Comparison of ENCODE assay signal across 1 cellular context in genomic region chr12:6470375-6471163, GRCh38.
TF ChIP-seq lines count a peak whose summit lies in the region.

Gene VAMP1, minus strand, starts transcription at chr12:6470677. Its CDS starts 146 bp downstream, at chr12:6470531.

TF ChIP-seq in HEK293, 187 proteins besides CTCF, POLR2A, EP300 and RAD21 (continued from another document and continues in another):
- TF ChIP-seq ZNF645 (tag by site-specific recombination; IDR thresholded peaks at IDR 0.05): 0 out of 2 replicates have a peak, but pooled peaks have one; percentile 42
- TF ChIP-seq PRDM10 (tag by site-specific recombination; IDR thresholded peaks at IDR 0.05): peak; percentile 62; the same call in 1 of the 2 replicates
- 0 out of 2 replicates have a peak, but pooled peaks have one; percentile 32 for TF ChIP-seq ZNF302 (tag by site-specific recombination; IDR thresholded peaks at IDR 0.05; ENCODE audit: low read depth)
- TF ChIP-seq YY2 (tag by site-specific recombination; IDR thresholded peaks at IDR 0.05): peak; percentile 54
- TF ChIP-seq ZNF600 (tag by site-specific recombination; IDR thresholded peaks at IDR 0.05): peak; percentile 86
- TF ChIP-seq PBX3 (CRISPR knock-in tag; IDR thresholded peaks at IDR 0.05): peak; percentile 78; the same call in 1 of the 2 replicates
- no peak for TF ChIP-seq HOXC10 (CRISPR knock-in tag; IDR thresholded peaks at IDR 0.05)
- TF ChIP-seq SP7 (tag by site-specific recombination; IDR thresholded peaks at IDR 0.05): peak; percentile 80
- no peak for TF ChIP-seq ZNF404 (tag by site-specific recombination; IDR thresholded peaks at IDR 0.05)
- TF ChIP-seq ZBTB11 (tag by site-specific recombination; conservative IDR thresholded peaks at IDR 0.05; ENCODE audit: low read depth): peak; percentile 16; the same call in 1 of the 2 replicates
- peak; percentile 47 for TF ChIP-seq SCRT2 (tag by site-specific recombination; IDR thresholded peaks at IDR 0.05)
- TF ChIP-seq ZNF473 (tag by site-specific recombination; IDR thresholded peaks at IDR 0.05): no peak
- TF ChIP-seq FEZF1 (tag by site-specific recombination; IDR thresholded peaks at IDR 0.05): peak; percentile 40; the same call in 1 of the 2 replicates
- TF ChIP-seq ZNF146 (tag by site-specific recombination; IDR thresholded peaks at IDR 0.05): no peak
- peak; percentile 75 for TF ChIP-seq KLF17 (tag by site-specific recombination; IDR thresholded peaks at IDR 0.05)
- peak; percentile 53; the same call in 1 of the 2 replicates for TF ChIP-seq ZNF184 (tag by site-specific recombination; IDR thresholded peaks at IDR 0.05)
- peak; percentile 88 for TF ChIP-seq KLF10 (tag by site-specific recombination; IDR thresholded peaks at IDR 0.05)
- TF ChIP-seq ZNF169 (tag by site-specific recombination; IDR thresholded peaks at IDR 0.05): no peak
- no peak for TF ChIP-seq ZNF155 (tag by site-specific recombination; IDR thresholded peaks at IDR 0.05)
- no peak for TF ChIP-seq ZNF416 (tag by site-specific recombination; IDR thresholded peaks at IDR 0.05)
- no peak for TF ChIP-seq BCL6B (tag by site-specific recombination; IDR thresholded peaks at IDR 0.05)
- peak; percentile 78 for TF ChIP-seq ZEB2 (tag by site-specific recombination; IDR thresholded peaks at IDR 0.05)
- TF ChIP-seq ZXDB (tag by site-specific recombination; IDR thresholded peaks at IDR 0.05): peak; percentile 77
- TF ChIP-seq ZNF660 (tag by site-specific recombination; IDR thresholded peaks at IDR 0.05): peak; percentile 84
- TF ChIP-seq ZBTB7A (tag by site-specific recombination; IDR thresholded peaks at IDR 0.05; ENCODE audit: low read depth): peak; percentile 79; the same call in 1 of the 2 replicates
- TF ChIP-seq RBAK (tag by site-specific recombination; IDR thresholded peaks at IDR 0.05): no peak
- no peak for TF ChIP-seq ZNF248 (tag by site-specific recombination; IDR thresholded peaks at IDR 0.05)
- TF ChIP-seq PRDM1 (tag by site-specific recombination; IDR thresholded peaks at IDR 0.05): no peak
- no peak for TF ChIP-seq ZNF362 (tag by site-specific recombination; IDR thresholded peaks at IDR 0.05)
- TF ChIP-seq ZNF777 (tag by site-specific recombination; IDR thresholded peaks at IDR 0.05; ENCODE audit: borderline replicate concordance): no peak
- peak; percentile 50 for TF ChIP-seq PRDM4 (tag by site-specific recombination; IDR thresholded peaks at IDR 0.05)
- TF ChIP-seq ZNF488 (tag by site-specific recombination; IDR thresholded peaks at IDR 0.05): no peak
- no peak for TF ChIP-seq ZNF560 (tag by site-specific recombination; IDR thresholded peaks at IDR 0.05; ENCODE audit: borderline replicate concordance)
- peak; percentile 86 for TF ChIP-seq ZNF423 (tag by site-specific recombination; IDR thresholded peaks at IDR 0.05)
- peak; percentile 60 for TF ChIP-seq ZSCAN16 (tag by site-specific recombination; IDR thresholded peaks at IDR 0.05)
- no peak for TF ChIP-seq ZNF433 (tag by site-specific recombination; IDR thresholded peaks at IDR 0.05; ENCODE audit: low read depth)
- TF ChIP-seq TRIM28 (IDR thresholded peaks at IDR 0.05; ENCODE audit: borderline replicate concordance, low read length): peak; percentile 75; the same call in 1 of the 2 replicates
- TF ChIP-seq ZBTB48 (tag by site-specific recombination; IDR thresholded peaks at IDR 0.05): 0 out of 2 replicates have a peak, but pooled peaks have one; percentile 10
- peak; percentile 94 for TF ChIP-seq GLIS2 (tag by site-specific recombination; IDR thresholded peaks at IDR 0.05)
- TF ChIP-seq ZBTB10 (tag by site-specific recombination; IDR thresholded peaks at IDR 0.05): peak; percentile 95
- peak; percentile 76 for TF ChIP-seq ZFP69B (tag by site-specific recombination; IDR thresholded peaks at IDR 0.05)
